Comparison of ENCODE assay signal across 24 cellular contexts in genomic region chr3:141397996-141398395, GRCh38.
"Had no signal": no experiment of that assay in that cellular context is flagged by ENCODE, and none has a peak within 500 bp of the region (broad histone marks: within the 10 kb centered on the region; RNA-seq: fewer than 3 reads in every experiment).

No MANE protein-coding gene starts in this region.

- H3K4me3 ChIP-seq: left ventricle myocardium inferior, lung, mucosa of descending colon, pancreas, prostate gland, spleen, suprapubic skin, thoracic aorta, tibial artery, upper lobe of right lung, uterus had no signal

- H3K27ac ChIP-seq: pancreas, spleen, suprapubic skin, thoracic aorta, tibial artery, upper lobe of right lung had no signal

- H3K9me3 ChIP-seq: pancreas, prostate gland, suprapubic skin, thoracic aorta, tibial artery, upper lobe of right lung, uterus had no signal

- H3K36me3 ChIP-seq: pancreas, prostate gland, uterus had no signal

- FAIRE-seq: islet of Langerhans, pancreas had no signal

- H3K27me3 ChIP-seq: pancreas, spleen, suprapubic skin, tibial artery, upper lobe of right lung, uterus had no signal

- DNase-seq: hypothalamus; immature natural killer cell; kidney; left ventricle myocardium inferior; midbrain; mucosa of descending colon; naive thymus-derived CD4-positive, alpha-beta T cell; pancreas; posterior cingulate gyrus; retina; right cardiac atrium; small intestine; spleen; stimulated activated CD4-positive, alpha-beta T cell treated with anti-CD3 and anti-CD28 coated beads, Interleukin-4, amount 100 ng/mL, for 24 hours; stimulated activated naive CD4-positive, alpha-beta T cell; tibial artery; trophoblast cell; upper lobe of right lung; uterus had no signal
